ENCODE assay signal across 21 cellular contexts in the genomic region with DNA sequence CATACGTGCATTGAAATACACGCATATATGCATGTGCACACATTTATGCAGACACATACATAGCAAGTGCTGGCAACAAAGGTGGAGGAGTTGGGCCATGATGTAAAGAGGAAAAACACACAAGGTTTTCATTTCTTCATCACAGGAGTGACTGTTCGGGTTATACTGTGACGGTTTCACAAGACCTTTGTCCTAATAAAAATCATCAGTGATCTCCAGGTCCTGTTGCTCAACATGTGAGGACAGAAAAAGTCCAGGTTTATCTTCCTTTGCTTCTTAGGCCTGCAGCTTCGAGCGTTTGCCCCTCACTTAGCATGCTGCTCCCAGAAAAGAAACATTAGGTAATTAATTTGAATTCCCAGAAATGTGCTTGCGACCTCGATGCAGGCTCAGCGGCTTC.
DNase-seq lines count a peak whose midpoint lies in the region; ATAC-seq, FAIRE-seq and TF ChIP-seq lines count a peak whose summit lies in the region.
"Had no signal": no experiment of that assay in that cellular context is flagged by ENCODE, and none has a peak within 500 bp of the region (broad histone marks: within the 10 kb centered on the region; RNA-seq: fewer than 3 reads in every experiment).

No MANE protein-coding gene starts in this region.

- no peak for FAIRE-seq in HepG2 (lab: Jason Lieb, UNC)
- no peak for FAIRE-seq in small intestine (lab: Jason Lieb, UNC)
- FAIRE-seq: A549, D721Med, G401.6, GM12891 had no signal

- BruUV-seq in HepG2 (replicated peaks; lab: Mats Ljungman, UMichigan): no TSS peak

- DNase-seq in HepG2 (ENCODE audit: low spot score): no peak
- peak in 2 of 3 donors; percentile 45 to 49 for DNase-seq in right lobe of liver
- peak; percentile 43 for DNase-seq in small intestine
- no peak for DNase-seq in activated T-helper 2 cell treated with anti-CD3 and anti-CD28 coated beads, Interferon-gamma antibody, Interleukin-2, Interleukin-4, amounts not matched to agents 10 μg/mL and 5 μg/mL and 100 μg/mL, durations not matched to agents 14 hours and 24 hours and 36 hours (ENCODE audit: low spot score)
- DNase-seq: AML-193; Caco-2; Calu3; CD4-positive, alpha-beta T cell; CD8-positive, alpha-beta T cell; DMS79 treated with DMSO at 0.1 percent for 48 hours; GF-D8 had no signal

- POLR2A ChIA-PET in HepG2 (lab: Yijun Ruan, JAX): no interaction called here

- no peak for TF ChIP-seq EP300 in HepG2 (IDR thresholded peaks at IDR 0.05; ENCODE audit: low read depth in 2 of 2, low read length in 2 of 2)
- TF ChIP-seq EP300 in HepG2 (CRISPR knock-in tag; IDR thresholded peaks at IDR 0.05; ENCODE audit: borderline replicate concordance): no peak

- H3K4me1 Mint-ChIP-seq in activated T-helper 2 cell treated with anti-CD3 and anti-CD28 coated beads, Interferon-gamma antibody, Interleukin-2, Interleukin-4, amounts not matched to agents 10 μg/mL and 5 μg/mL and 100 μg/mL, durations not matched to agents 14 hours and 24 hours and 36 hours (ENCODE audit: low read depth): no peaks in the 10 kb centered on the region
- H3K4me1 Mint-ChIP-seq: B cell had no signal

- H3K9ac ChIP-seq in liver (ENCODE audit: low read depth in 1 of 2, low read length in 2 of 2) (no peak overlapping the region), HepG2 (ENCODE audit: insufficient read depth, low read depth, low read length) (no peak overlapping the region)
- H3K9ac ChIP-seq: BLaER1 treated with 17β-estradiol and CSF1 and Interleukin-3, amounts not matched to agents 10 nM and 100 nM had no signal

- H3K4me1 ChIP-seq in liver (ENCODE audit: control insufficient read depth in 4 of 4, insufficient read depth in 4 of 4, low read length in 3 of 4) (peaks cover 2 to 43% (median 20%) of the 10 kb centered on the region in 4 donors), HepG2 (ENCODE audit: insufficient read depth, low read length) (no peaks in the 10 kb centered on the region), right lobe of liver (peaks cover 0 to 36% (median 0%) of the 10 kb centered on the region in 4 donors), small intestine (ENCODE audit: control insufficient read depth in 2 of 2, insufficient read depth in 1 of 2, low read depth in 1 of 2, low read length in 1 of 2) (peaks cover 0 to 3% of the 10 kb centered on the region in 2 donors)
- H3K4me1 ChIP-seq: A549, Caco-2 had no signal

- CTCF ChIA-PET in HepG2 (lab: Yijun Ruan, JAX; ENCODE audit: low intra/inter-chr PET ratio, low total read pairs): no interaction called here

- no peak overlapping the region for H3K27ac Mint-ChIP-seq in activated T-helper 2 cell treated with anti-CD3 and anti-CD28 coated beads, Interferon-gamma antibody, Interleukin-2, Interleukin-4, amounts not matched to agents 10 μg/mL and 5 μg/mL and 100 μg/mL, durations not matched to agents 14 hours and 24 hours and 36 hours
- H3K27ac Mint-ChIP-seq: B cell; CD4-positive, alpha-beta T cell; CD8-positive, alpha-beta T cell had no signal

- H3K4me3 Mint-ChIP-seq in activated T-helper 2 cell treated with anti-CD3 and anti-CD28 coated beads, Interferon-gamma antibody, Interleukin-2, Interleukin-4, amounts not matched to agents 10 μg/mL and 5 μg/mL and 100 μg/mL, durations not matched to agents 14 hours and 24 hours and 36 hours (ENCODE audit: low read depth): no peak overlapping the region
- H3K4me3 Mint-ChIP-seq: B cell; CD4-positive, alpha-beta T cell; CD8-positive, alpha-beta T cell had no signal

- in situ Hi-C loops in HepG2 (cut with HindIII; ENCODE audit: extremely low pct_ligation_motif_present, low pct_unique_long_range_greater_than_20kb): no loop called here

- no peak overlapping the region for H3K4me3 ChIP-seq in liver (ENCODE audit: low read depth in 1 of 3, low read length in 3 of 3)
- no peak overlapping the region for H3K4me3 ChIP-seq in HepG2 (replicated peaks in 1 of 3; ENCODE audit: insufficient read depth in 1 of 3, low read depth in 2 of 3, low read length in 3 of 3)
- H3K4me3 ChIP-seq in right lobe of liver: no peak overlapping the region
- no peak overlapping the region for H3K4me3 ChIP-seq in small intestine (ENCODE audit: low read depth in 1 of 2, low read length in 2 of 2)
- H3K4me3 ChIP-seq: A549; BLaER1 treated with 17β-estradiol and CSF1 and Interleukin-3, amounts not matched to agents 10 nM and 100 nM had no signal

- TF ChIP-seq POLR2A in HepG2 (IDR thresholded peaks at IDR 0.05; ENCODE audit: insufficient read depth in 1 of 2, low read depth in 2 of 2, low read length in 2 of 2) (no peak), right lobe of liver (IDR thresholded peaks at IDR 0.05) (no peak)

- H3K9me3 ChIP-seq in liver (ENCODE audit: control insufficient read depth in 4 of 4, low read length in 3 of 4) (no peaks in the 10 kb centered on the region), HepG2 (ENCODE audit: low read length) (peaks cover 35% of the 10 kb centered on the region), right lobe of liver (no peaks in the 10 kb centered on the region), small intestine (ENCODE audit: control insufficient read depth, low read depth) (no peaks in the 10 kb centered on the region)
- H3K9me3 ChIP-seq: A549; BLaER1 treated with 17β-estradiol and CSF1 and Interleukin-3, amounts not matched to agents 10 nM and 100 nM; Caco-2 had no signal

- no peak overlapping the region for H3K4me2 ChIP-seq in HepG2 (ENCODE audit: low read depth, low read length)
- H3K4me2 ChIP-seq: A549 had no signal

- H3K27ac ChIP-seq in liver (ENCODE audit: low read depth in 1 of 2, low read length in 2 of 2) (peak overlapping the region in 1 of 2 donors; percentile 20), HepG2 (ENCODE audit: extremely low read length, insufficient read depth, low read length) (no peak overlapping the region), right lobe of liver (peak overlapping the region in 1 of 3 donors; percentile 64), small intestine (ENCODE audit: low read depth in 1 of 2, low read length in 1 of 2) (no peak overlapping the region)
- H3K27ac ChIP-seq: 22Rv1; A549; BLaER1 treated with 17β-estradiol and CSF1 and Interleukin-3, amounts not matched to agents 10 nM and 100 nM; C4-2B had no signal

- no peaks in the 10 kb centered on the region for H3K36me3 Mint-ChIP-seq in activated T-helper 2 cell treated with anti-CD3 and anti-CD28 coated beads, Interferon-gamma antibody, Interleukin-2, Interleukin-4, amounts not matched to agents 10 μg/mL and 5 μg/mL and 100 μg/mL, durations not matched to agents 14 hours and 24 hours and 36 hours (ENCODE audit: low read depth)
- H3K36me3 Mint-ChIP-seq: CD8-positive, alpha-beta T cell had no signal

- ATAC-seq in HepG2 (no peak), right lobe of liver (peak; percentile 41 to 72 (median 61)), GM18861 (IDR thresholded peaks at IDR 0.05; ENCODE audit: unreplicated experiment) (no peak)
- ATAC-seq: A549; CD8-positive, alpha-beta T cell had no signal

- no peaks in the 10 kb centered on the region for H3K79me2 ChIP-seq in HepG2 (ENCODE audit: insufficient read depth, low read length)

- peaks cover 0 to 1% (median 0%) of the 10 kb centered on the region in 4 donors for H3K27me3 ChIP-seq in liver (ENCODE audit: control insufficient read depth in 4 of 4, insufficient read depth in 4 of 4, low read length in 3 of 4)
- H3K27me3 ChIP-seq in HepG2 (ENCODE audit: control insufficient read depth in 1 of 2, insufficient read depth in 2 of 2, low read length in 2 of 2): no peaks in the 10 kb centered on the region
- H3K27me3 ChIP-seq in right lobe of liver: no peaks in the 10 kb centered on the region
- H3K27me3 ChIP-seq in small intestine (ENCODE audit: control insufficient read depth in 2 of 2, insufficient read depth in 2 of 2, low read length in 2 of 2): no peaks in the 10 kb centered on the region
- H3K27me3 ChIP-seq: BLaER1 treated with 17β-estradiol and CSF1 and Interleukin-3, amounts not matched to agents 10 nM and 100 nM had no signal

- no peaks in the 10 kb centered on the region for H3K27me3 Mint-ChIP-seq in activated T-helper 2 cell treated with anti-CD3 and anti-CD28 coated beads, Interferon-gamma antibody, Interleukin-2, Interleukin-4, amounts not matched to agents 10 μg/mL and 5 μg/mL and 100 μg/mL, durations not matched to agents 14 hours and 24 hours and 36 hours (ENCODE audit: low read depth)
- H3K27me3 Mint-ChIP-seq: B cell; CD4-positive, alpha-beta T cell had no signal

- intact Hi-C loops in HepG2 (cut with micrococcal nuclease; ENCODE audit: unreplicated experiment) (no loop called here), right lobe of liver (cut with DNase I) (no loop called here)
- intact Hi-C loops in activated T-helper 2 cell treated with anti-CD3 and anti-CD28 coated beads, Interferon-gamma antibody, Interleukin-2, Interleukin-4, amounts not matched to agents 10 μg/mL and 5 μg/mL and 100 μg/mL, durations not matched to agents 14 hours and 24 hours and 36 hours (cut with micrococcal nuclease): no loop called here

- no peak overlapping the region for H2AFZ ChIP-seq in HepG2 (ENCODE audit: low read length)

- H3K9me3 Mint-ChIP-seq in activated T-helper 2 cell treated with anti-CD3 and anti-CD28 coated beads, Interferon-gamma antibody, Interleukin-2, Interleukin-4, amounts not matched to agents 10 μg/mL and 5 μg/mL and 100 μg/mL, durations not matched to agents 14 hours and 24 hours and 36 hours: no peaks in the 10 kb centered on the region
- H3K9me3 Mint-ChIP-seq: CD4-positive, alpha-beta T cell; CD8-positive, alpha-beta T cell had no signal

- no peak for TF ChIP-seq CTCF in liver (IDR thresholded peaks at IDR 0.05; ENCODE audit: low read depth, low read length, missing input control)
- no peak for TF ChIP-seq CTCF in HepG2 (CRISPR knock-in tag; IDR thresholded peaks at IDR 0.05)
- TF ChIP-seq CTCF in right lobe of liver (IDR thresholded peaks at IDR 0.05): no peak

- 53% methylated on average over 9 of the region's 9 CpGs for WGBS in liver
- WGBS in HepG2 (ENCODE audit: low lambda C conversion rate): 15% methylated on average over 6 of the region's 9 CpGs
- 33% methylated on average over 8 of the region's 9 CpGs for WGBS in right lobe of liver (ENCODE audit: insufficient coverage, low coverage, low lambda C conversion rate, missing lambda C conversion rate)
- WGBS in small intestine, 3 donors: 59 to 65% (median 64%) methylated on average over 9 of the region's 9 CpGs

- H4K20me1 ChIP-seq in HepG2 (ENCODE audit: insufficient read depth, low read length): no peaks in the 10 kb centered on the region
- H4K20me1 ChIP-seq: BLaER1 treated with 17β-estradiol and CSF1 and Interleukin-3, amounts not matched to agents 10 nM and 100 nM had no signal

- H3K36me3 ChIP-seq in liver (ENCODE audit: control insufficient read depth in 4 of 4, insufficient read depth in 3 of 4, low read depth in 1 of 4, low read length in 3 of 4) (no peaks in the 10 kb centered on the region), HepG2 (replicated peaks in 1 of 2; ENCODE audit: control insufficient read depth in 1 of 2, insufficient read depth in 2 of 2, low read length in 2 of 2) (no peaks in the 10 kb centered on the region), right lobe of liver (no peaks in the 10 kb centered on the region), small intestine (ENCODE audit: control insufficient read depth in 2 of 2, insufficient read depth in 2 of 2, low read length in 2 of 2) (no peaks in the 10 kb centered on the region)
- H3K36me3 ChIP-seq: BLaER1 treated with 17β-estradiol and CSF1 and Interleukin-3, amounts not matched to agents 10 nM and 100 nM had no signal

- TF ChIP-seq RAD21 in liver (IDR thresholded peaks at IDR 0.05) (no peak), HepG2 (CRISPR knock-in tag; IDR thresholded peaks at IDR 0.05) (no peak)

Comparison
In these comparisons a context has a peak if more than half of its experiments do, and no peak if none do; other contexts are left out.
1. ATAC-seq: peak in right lobe of liver (4 of 4); none in HepG2 (single experiment) and GM18861 (single experiment).
2. DNase-seq: peak in right lobe of liver (2 of 3) and small intestine (single experiment); none in HepG2 (single experiment) and activated T-helper 2 cell treated with anti-CD3 and anti-CD28 coated beads, Interferon-gamma antibody, Interleukin-2, Interleukin-4, amounts not matched to agents 10 μg/mL and 5 μg/mL and 100 μg/mL, durations not matched to agents 14 hours and 24 hours and 36 hours (single experiment).